In genomic region chr9:21862871-21863270, GRCh38 we compare ENCODE assay signal across 23 cellular contexts.
"Had no signal": no experiment of that assay in that cellular context is flagged by ENCODE, and none has a peak within 500 bp of the region (broad histone marks: within the 10 kb centered on the region; RNA-seq: fewer than 3 reads in every experiment).

No MANE protein-coding gene starts in this region.

- H3K4me3 Mint-ChIP-seq: activated B cell treated with CpG ODN at 0.5 μM for 24 hours; activated CD4-positive, alpha-beta T cell treated with anti-CD3 and anti-CD28 coated beads for 36 hours; mesothelial cell of epicardium; naive thymus-derived CD8-positive, alpha-beta T cell; neural progenitor cell; stimulated activated naive B cell treated with anti-CD40 and anti-IgM and Interleukin-4, amounts not matched to agents 10 μg/mL and 1 μg/mL and 100 μg/mL, for 72 hours had no signal

- H3K27me3 ChIP-seq: esophagus muscularis mucosa, gastrocnemius medialis, neural progenitor cell, transverse colon had no signal

- H3K9me3 ChIP-seq: esophagus muscularis mucosa, gastrocnemius medialis, transverse colon had no signal

- H3K4me1 Mint-ChIP-seq: mesothelial cell of epicardium, neural progenitor cell had no signal

- FAIRE-seq: urothelium cell line had no signal

- H3K27me3 Mint-ChIP-seq: activated B cell treated with CpG ODN at 0.5 μM for 24 hours; activated CD4-positive, alpha-beta T cell treated with anti-CD3 and anti-CD28 coated beads for 36 hours; naive thymus-derived CD8-positive, alpha-beta T cell; stimulated activated naive B cell treated with anti-CD40 and anti-IgM and Interleukin-4, amounts not matched to agents 10 μg/mL and 1 μg/mL and 100 μg/mL, for 72 hours had no signal

- H3K4me3 ChIP-seq: coronary artery, esophagus muscularis mucosa, gastrocnemius medialis, neural progenitor cell, smooth muscle cell, transverse colon had no signal

- H3K9me3 Mint-ChIP-seq: neural progenitor cell; stimulated activated naive B cell treated with anti-CD40 and anti-IgM and Interleukin-4, amounts not matched to agents 10 μg/mL and 1 μg/mL and 100 μg/mL, for 72 hours had no signal

- H3K4me1 ChIP-seq: esophagus muscularis mucosa, gastrocnemius medialis, neural progenitor cell, transverse colon had no signal

- H3K27ac ChIP-seq: coronary artery, esophagus muscularis mucosa, gastrocnemius medialis, neural progenitor cell, transverse colon had no signal

- ATAC-seq: activated CD4-positive, alpha-beta T cell treated with anti-CD3 and anti-CD28 coated beads for 36 hours; gastrocnemius medialis; left ventricle myocardium superior; naive thymus-derived CD8-positive, alpha-beta T cell; sciatic nerve; stimulated activated naive B cell treated with anti-CD40 and anti-IgM and Interleukin-4, amounts not matched to agents 10 μg/mL and 1 μg/mL and 100 μg/mL, for 72 hours had no signal

- DNase-seq: activated B cell treated with CpG ODN at 0.5 μM for 24 hours; activated CD4-positive, alpha-beta T cell treated with anti-CD3 and anti-CD28 coated beads for 36 hours; activated CD4-positive, alpha-beta T cell treated with anti-CD3 and anti-CD28 coated beads, Interleukin-2, amount 50 U/mL, for 4 hours; activated naive CD4-positive, alpha-beta T cell treated with Interleukin-2 at 50 U/mL for 16 hours; activated T-cell treated with anti-CD3 and anti-CD28 coated beads, Interleukin-2, amount 50 U/mL, for 48 hours; amygdala; cerebellar nuclear complex; gastrocnemius medialis; hippocampal formation; left ventricle myocardium superior; mammary epithelial cell; naive thymus-derived CD8-positive, alpha-beta T cell; stimulated activated CD4-positive, alpha-beta T cell treated with anti-CD3 and anti-CD28 coated beads, Interleukin-15, amount 100 ng/mL, for 24 hours; stimulated activated CD8-positive, alpha-beta memory T cell treated with anti-CD3 and anti-CD28 coated beads, Interleukin-4, amount 100 ng/mL, for 48 hours; stimulated activated naive B cell treated with anti-CD40 and anti-IgM and Interleukin-4, amounts not matched to agents 10 μg/mL and 1 μg/mL and 100 μg/mL, for 72 hours; transverse colon had no signal

- H3K9ac ChIP-seq: neural progenitor cell had no signal

- H3K4me2 ChIP-seq: neural progenitor cell, smooth muscle cell had no signal

- H2AFZ ChIP-seq: neural progenitor cell had no signal

- H3K27ac Mint-ChIP-seq: activated B cell treated with CpG ODN at 0.5 μM for 24 hours; activated CD4-positive, alpha-beta T cell treated with anti-CD3 and anti-CD28 coated beads for 36 hours; mesothelial cell of epicardium; naive thymus-derived CD8-positive, alpha-beta T cell; neural progenitor cell; stimulated activated naive B cell treated with anti-CD40 and anti-IgM and Interleukin-4, amounts not matched to agents 10 μg/mL and 1 μg/mL and 100 μg/mL, for 72 hours had no signal
